Comparison of ENCODE assay signal across 13 cellular contexts in genomic region chr1:247386695-247387094, GRCh38. TPM values are rescaled to one million over a fixed set of nuclear protein-coding genes. Genes with fewer than 3 reads are reported as not detected.
DNase-seq lines count a peak whose midpoint lies in the region; ATAC-seq and TF ChIP-seq lines count a peak whose summit lies in the region.
"Had no signal": no experiment of that assay in that cellular context is flagged by ENCODE, and none has a peak within 500 bp of the region (broad histone marks: within the 10 kb centered on the region; RNA-seq: fewer than 3 reads in every experiment).

No MANE protein-coding gene starts in this region.

- no peaks in the 10 kb centered on the region for H3K27me3 Mint-ChIP-seq in MCF 10A (ENCODE audit: insufficient read depth, unreplicated experiment)
- H3K27me3 Mint-ChIP-seq in activated T-helper 17 cell treated with anti-CD3 and anti-CD28 coated beads, Interleukin-2, amount 50 U/mL, for 72 hours: peaks cover 7% of the 10 kb centered on the region

- ATAC-seq in activated T-helper 17 cell treated with anti-CD3 and anti-CD28 coated beads, Interleukin-2, amount 50 U/mL, for 72 hours (replicated peaks): no peak
- ATAC-seq in foreskin keratinocyte (peak; percentile 81), GM21619 (IDR thresholded peaks at IDR 0.05; ENCODE audit: unreplicated experiment) (no peak)

- CTCF ChIA-PET in MCF 10A (lab: Yijun Ruan, JAX): interaction anchor here (0.5 to 17.7 kb wide), 6 partner anchors 13 to 456 kb away, joined by 3 to 697 read pairs (median 86); no protein-coding TSS in a partner anchor

- no peaks in the 10 kb centered on the region for H3K9me3 Mint-ChIP-seq in MCF 10A (ENCODE audit: unreplicated experiment)
- H3K9me3 Mint-ChIP-seq in activated T-helper 17 cell treated with anti-CD3 and anti-CD28 coated beads, Interleukin-2, amount 50 U/mL, for 72 hours: no peaks in the 10 kb centered on the region

- intact Hi-C loops in MCF 10A (cut with micrococcal nuclease): no loop called here
- intact Hi-C loops in breast epithelium (cut with DNase I; ENCODE audit: low total_unique reads): no loop called here

- H3K4me1 ChIP-seq in breast epithelium: no peaks in the 10 kb centered on the region
- no peaks in the 10 kb centered on the region for H3K4me1 ChIP-seq in foreskin keratinocyte

- POLR2A ChIA-PET in MCF 10A (lab: Yijun Ruan, JAX): interaction anchor here (0.6 to 5.0 kb wide), 5 partner anchors 10 to 170 kb away, joined by 3 to 34 read pairs (median 4); no protein-coding TSS in a partner anchor

- no peaks in the 10 kb centered on the region for H3K36me3 Mint-ChIP-seq in MCF 10A (ENCODE audit: insufficient read depth, unreplicated experiment)
- no peaks in the 10 kb centered on the region for H3K36me3 Mint-ChIP-seq in activated T-helper 17 cell treated with anti-CD3 and anti-CD28 coated beads, Interleukin-2, amount 50 U/mL, for 72 hours (ENCODE audit: low read depth)
- H3K36me3 Mint-ChIP-seq: brain had no signal

- no peak overlapping the region for H3K27ac Mint-ChIP-seq in MCF 10A (ENCODE audit: low read depth, unreplicated experiment)
- H3K27ac Mint-ChIP-seq in activated T-helper 17 cell treated with anti-CD3 and anti-CD28 coated beads, Interleukin-2, amount 50 U/mL, for 72 hours: peak overlapping the region; percentile 50
- H3K27ac Mint-ChIP-seq: nephron had no signal

- no peaks in the 10 kb centered on the region for H3K36me3 ChIP-seq in breast epithelium
- H3K36me3 ChIP-seq: tibial artery had no signal

- TF ChIP-seq POLR2A in breast epithelium (IDR thresholded peaks at IDR 0.05): no peak

- H3K4me3 ChIP-seq in breast epithelium: no peak overlapping the region
- H3K4me3 ChIP-seq: tibial artery had no signal

- H3K9me3 ChIP-seq in breast epithelium: peaks cover 0 to 9% of the 10 kb centered on the region in 2 donors
- H3K9me3 ChIP-seq: tibial artery had no signal

- H3K4me3 Mint-ChIP-seq in MCF 10A (ENCODE audit: unreplicated experiment): no peak overlapping the region
- H3K4me3 Mint-ChIP-seq in activated T-helper 17 cell treated with anti-CD3 and anti-CD28 coated beads, Interleukin-2, amount 50 U/mL, for 72 hours: no peak overlapping the region
- H3K4me3 Mint-ChIP-seq: nephron had no signal

- no peak overlapping the region for H3K27ac ChIP-seq in breast epithelium
- H3K27ac ChIP-seq in foreskin keratinocyte: peak overlapping the region; percentile 14
- H3K27ac ChIP-seq: RWPE1, tibial artery had no signal

- no TSS peak for BruUV-seq in MCF 10A (replicated peaks; lab: Mats Ljungman, UMichigan)

- H3K27me3 ChIP-seq in breast epithelium: no peaks in the 10 kb centered on the region
- no peaks in the 10 kb centered on the region for H3K27me3 ChIP-seq in foreskin keratinocyte
- H3K27me3 ChIP-seq: tibial artery had no signal

- no peak for TF ChIP-seq CTCF in MCF 10A (IDR thresholded peaks at IDR 0.05; ENCODE audit: unreplicated experiment)
- no peak for TF ChIP-seq CTCF in breast epithelium (IDR thresholded peaks at IDR 0.05)
- TF ChIP-seq CTCF in foreskin keratinocyte (conservative IDR thresholded peaks at IDR 0.05): no peak

- DNase-seq in MCF 10A (ENCODE audit: unreplicated experiment) (peak; percentile 39), breast epithelium (ENCODE audit: low spot score in 2 of 2) (no peak), foreskin keratinocyte (peak; percentile 34 to 68), cortex of kidney (lab: John Stamatoyannopoulos, UW) (no peak), activated gamma-delta T cell (lab: John Stamatoyannopoulos, UW) (no peak)
- no peak for DNase-seq in activated CD4-positive, alpha-beta T cell treated with anti-CD3 and anti-CD28 coated beads, Interleukin-2, amount 50 U/mL, for 4 hours
- DNase-seq: Kasumi-1, tibial artery had no signal

- H3K4me1 Mint-ChIP-seq in MCF 10A (ENCODE audit: insufficient read depth, unreplicated experiment): peaks cover 25% of the 10 kb centered on the region
- H3K4me1 Mint-ChIP-seq in activated T-helper 17 cell treated with anti-CD3 and anti-CD28 coated beads, Interleukin-2, amount 50 U/mL, for 72 hours: peaks cover 19% of the 10 kb centered on the region
- H3K4me1 Mint-ChIP-seq: nephron had no signal

RNA-seq across cellular contexts. Expression of gene NLRP3, which starts 29.3 kb away (rescaled TPM):
- total RNA-seq in MCF 10A (2022): 0.16 and 0.42 TPM in 2 replicates
- total RNA-seq in breast epithelium: 1 to 10 TPM in 2 of 3 donors, under 1 TPM in 1; 0.66 to 7.8 (median 3.2) TPM
- total RNA-seq in activated T-helper 17 cell treated with anti-CD3 and anti-CD28 coated beads, Interleukin-2, amount 50 U/mL, for 72 hours: 1 to 10 TPM in 1 of 2 donors, under 1 TPM in 1; 0.50 to 6.6 TPM
- total RNA-seq in foreskin keratinocyte: 0.03 and 0.04 TPM in 2 replicates
- 0.06 TPM in 2 replicates for polyA plus RNA-seq in foreskin keratinocyte

RNA-seq across cellular contexts. Expression of gene ZNF496, which starts 55.0 kb away (rescaled TPM):
- total RNA-seq in MCF 10A (2022): 58.0 and 67.2 TPM in 2 replicates
- total RNA-seq in breast epithelium: 10 to 100 TPM; 29.4 to 39.4 (median 31.1) TPM
- total RNA-seq in activated T-helper 17 cell treated with anti-CD3 and anti-CD28 coated beads, Interleukin-2, amount 50 U/mL, for 72 hours: 1 to 10 TPM; 2.0 to 4.3 TPM
- 19.9 and 21.4 TPM in 2 replicates for total RNA-seq in foreskin keratinocyte
- polyA plus RNA-seq in foreskin keratinocyte: 8.7 and 10.7 TPM in 2 replicates

Comparison
In these comparisons a context has a peak if more than half of its experiments do, and no peak if none do; other contexts are left out.
1. DNase-seq: peak in MCF 10A (single experiment) and foreskin keratinocyte (2 of 2); none in breast epithelium (0 of 2), cortex of kidney (single experiment), activated CD4-positive, alpha-beta T cell treated with anti-CD3 and anti-CD28 coated beads, Interleukin-2, amount 50 U/mL, for 4 hours (0 of 2) and activated gamma-delta T cell (single experiment).